In the genomic region with DNA sequence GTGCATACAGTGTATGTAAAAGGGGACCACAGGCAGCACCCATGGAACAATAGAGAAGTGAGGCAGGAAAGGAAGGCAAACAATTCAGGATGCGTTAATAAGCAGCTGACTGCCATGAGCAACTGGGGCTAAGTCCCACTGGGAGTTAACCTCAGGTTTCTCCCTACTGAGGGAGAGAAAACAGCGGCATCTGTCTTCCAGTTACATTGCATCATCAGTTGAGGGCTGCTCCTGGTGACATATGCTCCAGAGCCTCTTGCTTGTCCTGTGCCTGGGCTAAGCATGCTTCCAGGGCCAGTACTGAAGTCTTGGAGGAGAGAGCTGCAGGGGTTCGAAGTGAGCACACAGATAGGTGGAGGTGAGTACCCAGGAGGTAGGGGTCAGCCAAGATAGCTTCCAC, we compare ENCODE assay signal across 1 cellular context.
A peak's percentile ranks its signal among the peaks of the same experiment; 100 is the strongest.
TF ChIP-seq lines count a peak whose summit lies in the region.

No MANE protein-coding gene starts in this region.

TF ChIP-seq in HEK293, 187 proteins besides CTCF, POLR2A, EP300 and RAD21 (continued from another document):
- no peak for TF ChIP-seq ZNF660 (tag by site-specific recombination; IDR thresholded peaks at IDR 0.05)
- no peak for TF ChIP-seq GLI4 (tag by site-specific recombination; IDR thresholded peaks at IDR 0.05)
- no peak for TF ChIP-seq ZNF202 (tag by site-specific recombination; IDR thresholded peaks at IDR 0.05; ENCODE audit: borderline replicate concordance)
- no peak for TF ChIP-seq GLIS2 (tag by site-specific recombination; IDR thresholded peaks at IDR 0.05)
- TF ChIP-seq, protein P1, sequence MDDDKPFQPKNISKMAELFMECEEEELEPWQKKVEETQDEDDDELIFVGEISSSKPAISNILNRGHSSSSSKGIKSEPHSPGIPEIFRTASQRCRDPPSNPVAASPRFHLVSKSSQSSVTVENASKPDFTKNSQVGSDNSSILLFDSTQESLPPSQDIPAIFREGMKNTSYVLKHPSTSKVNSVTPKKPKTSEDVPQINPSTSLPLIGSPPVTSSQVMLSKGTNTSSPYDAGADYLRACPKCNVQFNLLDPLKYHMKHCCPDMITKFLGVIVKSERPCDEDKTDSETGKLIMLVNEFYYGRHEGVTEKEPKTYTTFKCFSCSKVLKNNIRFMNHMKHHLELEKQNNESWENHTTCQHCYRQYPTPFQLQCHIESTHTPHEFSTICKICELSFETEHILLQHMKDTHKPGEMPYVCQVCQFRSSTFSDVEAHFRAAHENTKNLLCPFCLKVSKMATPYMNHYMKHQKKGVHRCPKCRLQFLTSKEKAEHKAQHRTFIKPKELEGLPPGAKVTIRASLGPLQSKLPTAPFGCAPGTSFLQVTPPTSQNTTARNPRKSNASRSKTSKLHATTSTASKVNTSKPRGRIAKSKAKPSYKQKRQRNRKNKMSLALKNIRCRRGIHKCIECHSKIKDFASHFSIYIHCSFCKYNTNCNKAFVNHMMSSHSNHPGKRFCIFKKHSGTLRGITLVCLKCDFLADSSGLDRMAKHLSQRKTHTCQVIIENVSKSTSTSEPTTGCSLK (tag by site-specific recombination; IDR thresholded peaks at IDR 0.05): no peak
- no peak for TF ChIP-seq ZNF133 (tag by site-specific recombination; IDR thresholded peaks at IDR 0.05)
- no peak for TF ChIP-seq HOXC10 (CRISPR knock-in tag; IDR thresholded peaks at IDR 0.05)
- TF ChIP-seq MZF1 (tag by site-specific recombination; IDR thresholded peaks at IDR 0.05; ENCODE audit: borderline replicate concordance): no peak
- TF ChIP-seq, protein P2, sequence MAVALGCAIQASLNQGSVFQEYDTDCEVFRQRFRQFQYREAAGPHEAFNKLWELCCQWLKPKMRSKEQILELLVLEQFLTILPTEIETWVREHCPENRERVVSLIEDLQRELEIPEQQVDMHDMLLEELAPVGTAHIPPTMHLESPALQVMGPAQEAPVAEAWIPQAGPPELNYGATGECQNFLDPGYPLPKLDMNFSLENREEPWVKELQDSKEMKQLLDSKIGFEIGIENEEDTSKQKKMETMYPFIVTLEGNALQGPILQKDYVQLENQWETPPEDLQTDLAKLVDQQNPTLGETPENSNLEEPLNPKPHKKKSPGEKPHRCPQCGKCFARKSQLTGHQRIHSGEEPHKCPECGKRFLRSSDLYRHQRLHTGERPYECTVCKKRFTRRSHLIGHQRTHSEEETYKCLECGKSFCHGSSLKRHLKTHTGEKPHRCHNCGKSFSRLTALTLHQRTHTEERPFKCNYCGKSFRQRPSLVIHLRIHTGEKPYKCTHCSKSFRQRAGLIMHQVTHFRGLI (tag by site-specific recombination; IDR thresholded peaks at IDR 0.05): no peak
- TF ChIP-seq ZNF10 (tag by site-specific recombination; IDR thresholded peaks at IDR 0.05): peak; percentile 95
- no peak for TF ChIP-seq KLF1 (tag by site-specific recombination; IDR thresholded peaks at IDR 0.05)
- no peak for TF ChIP-seq ZNF184 (tag by site-specific recombination; IDR thresholded peaks at IDR 0.05)
- TF ChIP-seq, protein P3, sequence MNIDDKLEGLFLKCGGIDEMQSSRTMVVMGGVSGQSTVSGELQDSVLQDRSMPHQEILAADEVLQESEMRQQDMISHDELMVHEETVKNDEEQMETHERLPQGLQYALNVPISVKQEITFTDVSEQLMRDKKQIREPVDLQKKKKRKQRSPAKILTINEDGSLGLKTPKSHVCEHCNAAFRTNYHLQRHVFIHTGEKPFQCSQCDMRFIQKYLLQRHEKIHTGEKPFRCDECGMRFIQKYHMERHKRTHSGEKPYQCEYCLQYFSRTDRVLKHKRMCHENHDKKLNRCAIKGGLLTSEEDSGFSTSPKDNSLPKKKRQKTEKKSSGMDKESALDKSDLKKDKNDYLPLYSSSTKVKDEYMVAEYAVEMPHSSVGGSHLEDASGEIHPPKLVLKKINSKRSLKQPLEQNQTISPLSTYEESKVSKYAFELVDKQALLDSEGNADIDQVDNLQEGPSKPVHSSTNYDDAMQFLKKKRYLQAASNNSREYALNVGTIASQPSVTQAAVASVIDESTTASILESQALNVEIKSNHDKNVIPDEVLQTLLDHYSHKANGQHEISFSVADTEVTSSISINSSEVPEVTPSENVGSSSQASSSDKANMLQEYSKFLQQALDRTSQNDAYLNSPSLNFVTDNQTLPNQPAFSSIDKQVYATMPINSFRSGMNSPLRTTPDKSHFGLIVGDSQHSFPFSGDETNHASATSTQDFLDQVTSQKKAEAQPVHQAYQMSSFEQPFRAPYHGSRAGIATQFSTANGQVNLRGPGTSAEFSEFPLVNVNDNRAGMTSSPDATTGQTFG (tag by site-specific recombination; IDR thresholded peaks at IDR 0.05; ENCODE audit: borderline replicate concordance): no peak
- no peak for TF ChIP-seq ZNF768 (tag by site-specific recombination; IDR thresholded peaks at IDR 0.05)
- TF ChIP-seq ZNF830 (tag by site-specific recombination; IDR thresholded peaks at IDR 0.05; ENCODE audit: low read depth): no peak
- TF ChIP-seq OSR2 (tag by site-specific recombination; IDR thresholded peaks at IDR 0.05): peak; percentile 95
- TF ChIP-seq ZNF837 (tag by site-specific recombination; IDR thresholded peaks at IDR 0.05): no peak
- no peak for TF ChIP-seq ZNF76 (tag by site-specific recombination; IDR thresholded peaks at IDR 0.05; ENCODE audit: borderline replicate concordance, low read depth)
- TF ChIP-seq ZIC2 (tag by site-specific recombination; IDR thresholded peaks at IDR 0.05): peak; percentile 74
- 0 out of 2 replicates have a peak, but pooled peaks have one; percentile 16 for TF ChIP-seq ZNF629 (tag by site-specific recombination; IDR thresholded peaks at IDR 0.05)
- TF ChIP-seq ZNF785 (tag by site-specific recombination; IDR thresholded peaks at IDR 0.05): no peak
- no peak for TF ChIP-seq ZNF626 (tag by site-specific recombination; IDR thresholded peaks at IDR 0.05)
- no peak for TF ChIP-seq ZNF248 (tag by site-specific recombination; IDR thresholded peaks at IDR 0.05)
- TF ChIP-seq, protein P4, sequence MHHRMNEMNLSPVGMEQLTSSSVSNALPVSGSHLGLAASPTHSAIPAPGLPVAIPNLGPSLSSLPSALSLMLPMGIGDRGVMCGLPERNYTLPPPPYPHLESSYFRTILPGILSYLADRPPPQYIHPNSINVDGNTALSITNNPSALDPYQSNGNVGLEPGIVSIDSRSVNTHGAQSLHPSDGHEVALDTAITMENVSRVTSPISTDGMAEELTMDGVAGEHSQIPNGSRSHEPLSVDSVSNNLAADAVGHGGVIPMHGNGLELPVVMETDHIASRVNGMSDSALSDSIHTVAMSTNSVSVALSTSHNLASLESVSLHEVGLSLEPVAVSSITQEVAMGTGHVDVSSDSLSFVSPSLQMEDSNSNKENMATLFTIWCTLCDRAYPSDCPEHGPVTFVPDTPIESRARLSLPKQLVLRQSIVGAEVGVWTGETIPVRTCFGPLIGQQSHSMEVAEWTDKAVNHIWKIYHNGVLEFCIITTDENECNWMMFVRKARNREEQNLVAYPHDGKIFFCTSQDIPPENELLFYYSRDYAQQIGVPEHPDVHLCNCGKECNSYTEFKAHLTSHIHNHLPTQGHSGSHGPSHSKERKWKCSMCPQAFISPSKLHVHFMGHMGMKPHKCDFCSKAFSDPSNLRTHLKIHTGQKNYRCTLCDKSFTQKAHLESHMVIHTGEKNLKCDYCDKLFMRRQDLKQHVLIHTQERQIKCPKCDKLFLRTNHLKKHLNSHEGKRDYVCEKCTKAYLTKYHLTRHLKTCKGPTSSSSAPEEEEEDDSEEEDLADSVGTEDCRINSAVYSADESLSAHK (tag by site-specific recombination; IDR thresholded peaks at IDR 0.05): no peak
- no peak for TF ChIP-seq ZNF529 (tag by site-specific recombination; IDR thresholded peaks at IDR 0.05; ENCODE audit: insufficient replicate concordance)
- no peak for TF ChIP-seq ZNF521 (tag by site-specific recombination; IDR thresholded peaks at IDR 0.05)
- TF ChIP-seq ZNF416 (tag by site-specific recombination; IDR thresholded peaks at IDR 0.05): no peak
- no peak for TF ChIP-seq ZNF792 (tag by site-specific recombination; IDR thresholded peaks at IDR 0.05)
- TF ChIP-seq ZNF19 (tag by site-specific recombination; IDR thresholded peaks at IDR 0.05; ENCODE audit: low read depth): no peak
- TF ChIP-seq, protein P5, sequence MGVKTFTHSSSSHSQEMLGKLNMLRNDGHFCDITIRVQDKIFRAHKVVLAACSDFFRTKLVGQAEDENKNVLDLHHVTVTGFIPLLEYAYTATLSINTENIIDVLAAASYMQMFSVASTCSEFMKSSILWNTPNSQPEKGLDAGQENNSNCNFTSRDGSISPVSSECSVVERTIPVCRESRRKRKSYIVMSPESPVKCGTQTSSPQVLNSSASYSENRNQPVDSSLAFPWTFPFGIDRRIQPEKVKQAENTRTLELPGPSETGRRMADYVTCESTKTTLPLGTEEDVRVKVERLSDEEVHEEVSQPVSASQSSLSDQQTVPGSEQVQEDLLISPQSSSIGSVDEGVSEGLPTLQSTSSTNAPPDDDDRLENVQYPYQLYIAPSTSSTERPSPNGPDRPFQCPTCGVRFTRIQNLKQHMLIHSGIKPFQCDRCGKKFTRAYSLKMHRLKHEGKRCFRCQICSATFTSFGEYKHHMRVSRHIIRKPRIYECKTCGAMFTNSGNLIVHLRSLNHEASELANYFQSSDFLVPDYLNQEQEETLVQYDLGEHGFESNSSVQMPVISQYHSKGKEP (tag by site-specific recombination; IDR thresholded peaks at IDR 0.05): no peak
- TF ChIP-seq, protein P6, sequence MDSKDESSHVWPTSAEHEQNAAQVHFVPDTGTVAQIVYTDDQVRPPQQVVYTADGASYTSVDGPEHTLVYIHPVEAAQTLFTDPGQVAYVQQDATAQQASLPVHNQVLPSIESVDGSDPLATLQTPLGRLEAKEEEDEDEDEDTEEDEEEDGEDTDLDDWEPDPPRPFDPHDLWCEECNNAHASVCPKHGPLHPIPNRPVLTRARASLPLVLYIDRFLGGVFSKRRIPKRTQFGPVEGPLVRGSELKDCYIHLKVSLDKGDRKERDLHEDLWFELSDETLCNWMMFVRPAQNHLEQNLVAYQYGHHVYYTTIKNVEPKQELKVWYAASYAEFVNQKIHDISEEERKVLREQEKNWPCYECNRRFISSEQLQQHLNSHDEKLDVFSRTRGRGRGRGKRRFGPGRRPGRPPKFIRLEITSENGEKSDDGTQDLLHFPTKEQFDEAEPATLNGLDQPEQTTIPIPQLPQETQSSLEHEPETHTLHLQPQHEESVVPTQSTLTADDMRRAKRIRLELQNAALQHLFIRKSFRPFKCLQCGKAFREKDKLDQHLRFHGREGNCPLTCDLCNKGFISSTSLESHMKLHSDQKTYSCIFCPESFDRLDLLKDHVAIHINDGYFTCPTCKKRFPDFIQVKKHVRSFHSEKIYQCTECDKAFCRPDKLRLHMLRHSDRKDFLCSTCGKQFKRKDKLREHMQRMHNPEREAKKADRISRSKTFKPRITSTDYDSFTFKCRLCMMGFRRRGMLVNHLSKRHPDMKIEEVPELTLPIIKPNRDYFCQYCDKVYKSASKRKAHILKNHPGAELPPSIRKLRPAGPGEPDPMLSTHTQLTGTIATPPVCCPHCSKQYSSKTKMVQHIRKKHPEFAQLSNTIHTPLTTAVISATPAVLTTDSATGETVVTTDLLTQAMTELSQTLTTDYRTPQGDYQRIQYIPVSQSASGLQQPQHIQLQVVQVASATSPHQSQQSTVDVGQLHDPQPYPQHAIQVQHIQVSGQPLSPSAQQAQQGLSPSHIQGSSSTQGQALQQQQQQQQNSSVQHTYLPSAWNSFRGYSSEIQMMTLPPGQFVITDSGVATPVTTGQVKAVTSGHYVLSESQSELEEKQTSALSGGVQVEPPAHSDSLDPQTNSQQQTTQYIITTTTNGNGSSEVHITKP (tag by site-specific recombination; IDR thresholded peaks at IDR 0.05): no peak
- 0 out of 2 replicates have a peak, but pooled peaks have one; percentile 18 for TF ChIP-seq ZNF423 (tag by site-specific recombination; IDR thresholded peaks at IDR 0.05)
- no peak for TF ChIP-seq ZNF175 (tag by site-specific recombination; IDR thresholded peaks at IDR 0.05)
